In genomic region chr11:47177229-47177845, GRCh38 we compare ENCODE assay signal across 8 cellular contexts. TPM values are rescaled to one million over a fixed set of nuclear protein-coding genes. Genes with fewer than 3 reads are reported as not detected.
DNase-seq lines count a peak whose midpoint lies in the region; ATAC-seq and TF ChIP-seq lines count a peak whose summit lies in the region.

No MANE protein-coding gene starts in this region.

- peak; percentile 74 for TF ChIP-seq CTCF in CD4-positive, alpha-beta T cell (IDR thresholded peaks at IDR 0.05)

- intact Hi-C loops in CD4-positive, alpha-beta T cell (cut with DNase I, micrococcal nuclease), result loop anchor here (1.0 to 10.0 kb wide), 13 partner anchors 37 to 670 kb away; partner anchors contain the start of genes DDB2 (in 2 of the 2), PSMC3 (in 2 of the 2), ACP2 (in 1 of the 2) and ARHGAP1 (in 1 of the 2)

- H3K9ac ChIP-seq in mucosa of rectum (ENCODE audit: low read depth in 1 of 2, low read length in 2 of 2), result peak overlapping the region; percentile 95 to 98

- peak overlapping the region; percentile 90 for H3K27ac ChIP-seq in CD4-positive, alpha-beta T cell (ENCODE audit: low read depth, low read length)
- H3K27ac ChIP-seq in epithelial cell of prostate (peak overlapping the region; percentile 85), mucosa of rectum (ENCODE audit: low read depth in 2 of 2, low read length in 2 of 2) (peak overlapping the region; percentile 98 to 99)

- peaks cover 5% of the 10 kb centered on the region for H3K27me3 Mint-ChIP-seq in CD4-positive, alpha-beta T cell
- no peaks in the 10 kb centered on the region for H3K27me3 Mint-ChIP-seq in stimulated activated memory B cell treated with anti-CD40 and anti-IgM and Interleukin-4, amounts not matched to agents 10 μg/mL and 1 μg/mL and 100 μg/mL, for 72 hours

- peak; percentile 67 for ATAC-seq in CD4-positive, alpha-beta T cell (ENCODE audit: poor library complexity)
- peak; percentile 33 for ATAC-seq in HG03457 (IDR thresholded peaks at IDR 0.05; ENCODE audit: unreplicated experiment)
- peak; percentile 84 for ATAC-seq in stimulated activated memory B cell treated with anti-CD40 and anti-IgM and Interleukin-4, amounts not matched to agents 10 μg/mL and 1 μg/mL and 100 μg/mL, for 72 hours

- peaks cover 34% of the 10 kb centered on the region for H3K36me3 Mint-ChIP-seq in CD4-positive, alpha-beta T cell (ENCODE audit: low read depth)
- H3K36me3 Mint-ChIP-seq in stimulated activated memory B cell treated with anti-CD40 and anti-IgM and Interleukin-4, amounts not matched to agents 10 μg/mL and 1 μg/mL and 100 μg/mL, for 72 hours, result peaks cover 15% of the 10 kb centered on the region

- H3K9me3 ChIP-seq in CD4-positive, alpha-beta T cell (ENCODE audit: control insufficient read depth, low read length), result no peaks in the 10 kb centered on the region
- no peaks in the 10 kb centered on the region for H3K9me3 ChIP-seq in mucosa of rectum (ENCODE audit: control insufficient read depth in 2 of 2, low read length in 2 of 2)

- H3K4me1 ChIP-seq in mucosa of rectum (ENCODE audit: control insufficient read depth in 2 of 2, insufficient read depth in 2 of 2, low read length in 2 of 2), result peaks cover 17 to 23% of the 10 kb centered on the region in 2 donors

- peak overlapping the region; percentile 76 to 91 for H3K4me3 ChIP-seq in mucosa of rectum (ENCODE audit: low read length in 2 of 2)

- H3K36me3 ChIP-seq in mucosa of rectum (ENCODE audit: control insufficient read depth in 2 of 2, insufficient read depth in 2 of 2, low read length in 2 of 2), result peaks cover 17 to 25% of the 10 kb centered on the region in 2 donors

- H3K9me3 Mint-ChIP-seq in CD4-positive, alpha-beta T cell, result no peaks in the 10 kb centered on the region
- no peaks in the 10 kb centered on the region for H3K9me3 Mint-ChIP-seq in stimulated activated memory B cell treated with anti-CD40 and anti-IgM and Interleukin-4, amounts not matched to agents 10 μg/mL and 1 μg/mL and 100 μg/mL, for 72 hours

- POLR2A ChIA-PET in CD4-positive, alpha-beta T cell (lab: Charles Lee), result interaction anchor here (0.6 to 3.8 kb wide), 13 partner anchors 10 to 277 kb away, joined by 3 to 47 read pairs (median 3); partner anchors contain the start of genes ACP2, DDB2, MADD and PACSIN3

- CTCF ChIA-PET in CD4-positive, alpha-beta T cell (lab: Charles Lee), result interaction anchor here (0.6 to 3.1 kb wide), 7 partner anchors 10 to 650 kb away, joined by 3 to 13 read pairs (median 5); partner anchors contain the start of gene DDB2

- H3K27ac Mint-ChIP-seq in CD4-positive, alpha-beta T cell, result peak overlapping the region; percentile 97
- peak overlapping the region; percentile 95 for H3K27ac Mint-ChIP-seq in stimulated activated memory B cell treated with anti-CD40 and anti-IgM and Interleukin-4, amounts not matched to agents 10 μg/mL and 1 μg/mL and 100 μg/mL, for 72 hours

- peaks cover 48% of the 10 kb centered on the region for H3K4me1 Mint-ChIP-seq in CD4-positive, alpha-beta T cell (ENCODE audit: low read depth)
- peaks cover 48% of the 10 kb centered on the region for H3K4me1 Mint-ChIP-seq in stimulated activated memory B cell treated with anti-CD40 and anti-IgM and Interleukin-4, amounts not matched to agents 10 μg/mL and 1 μg/mL and 100 μg/mL, for 72 hours

- DNase-seq in CD4-positive, alpha-beta T cell, result peak; percentile 56 to 81 (median 64)
- DNase-seq in GM19240 (ENCODE audit: insufficient read length, low spot score), result peak; percentile 64
- DNase-seq in NCI-H82 treated with DMSO at 0.1 percent for 48 hours (lab: John Stamatoyannopoulos, UW; ENCODE audit: unreplicated experiment), result peak; percentile 40
- peak; percentile 55 for DNase-seq in activated CD8-positive, alpha-beta memory T cell treated with anti-CD3 and anti-CD28 coated beads, Interleukin-2, amount 50 U/mL, for 1 hour (ENCODE audit: extremely low read depth)
- DNase-seq in epithelial cell of prostate (ENCODE audit: low read depth, low spot score), result no peak

- H3K4me3 Mint-ChIP-seq in CD4-positive, alpha-beta T cell, result peak overlapping the region; percentile 99
- peak overlapping the region; percentile 99 for H3K4me3 Mint-ChIP-seq in stimulated activated memory B cell treated with anti-CD40 and anti-IgM and Interleukin-4, amounts not matched to agents 10 μg/mL and 1 μg/mL and 100 μg/mL, for 72 hours

- no peaks in the 10 kb centered on the region for H3K27me3 ChIP-seq in CD4-positive, alpha-beta T cell (ENCODE audit: control insufficient read depth, insufficient read depth, low read length)
- no peaks in the 10 kb centered on the region for H3K27me3 ChIP-seq in mucosa of rectum (ENCODE audit: control insufficient read depth in 2 of 2, insufficient read depth in 2 of 2, low read length in 2 of 2)

RNA-seq across cellular contexts. Expression of gene ARFGAP2, which starts 0.7 kb away (rescaled TPM):
- 100 to 1,000 TPM; 161 to 174 TPM for total RNA-seq in CD4-positive, alpha-beta T cell

RNA-seq across cellular contexts. Expression of gene PACSIN3, which starts 8.9 kb away (rescaled TPM):
- under 1 TPM in 1 of 2 experiments, not detected in 1; 0.27 TPM for total RNA-seq in CD4-positive, alpha-beta T cell

RNA-seq across cellular contexts. Expression of gene DDB2, which starts 37.4 kb away (rescaled TPM):
- total RNA-seq in CD4-positive, alpha-beta T cell, result 10 to 100 TPM; 57.3 to 57.6 TPM

Comparison
In these comparisons a context has a peak if more than half of its experiments do, and no peak if none do; other contexts are left out.
1. ATAC-seq: peak in every context shown above with its lines; median percentile 84 in stimulated activated memory B cell treated with anti-CD40 and anti-IgM and Interleukin-4, amounts not matched to agents 10 μg/mL and 1 μg/mL and 100 μg/mL, for 72 hours; 67 in CD4-positive, alpha-beta T cell; 33 in HG03457.